20 cellular contexts compared by ENCODE assay signal in genomic region chrX:2474280-2474962, GRCh38.
"Had no signal": no experiment of that assay in that cellular context is flagged by ENCODE, and none has a peak within 500 bp of the region (broad histone marks: within the 10 kb centered on the region; RNA-seq: fewer than 3 reads in every experiment).

No MANE protein-coding gene starts in this region.

- H3K4me1 ChIP-seq: sigmoid colon, tibial artery, uterus had no signal

- ATAC-seq: activated CD8-positive, alpha-beta T cell treated with anti-CD3 and anti-CD28 coated beads, Interleukin-2, amount 10 ng/mL, durations not matched to agents 7 days and 5 days; activated naive CD4-positive, alpha-beta T cell treated with anti-CD3 and anti-CD28 coated beads, Interleukin-2, amount 50 U/mL, for 72 hours; left cardiac atrium; stimulated activated effector memory CD8-positive, alpha-beta T cell treated with anti-CD3 and anti-CD28 coated beads, Interleukin-12 subunit alpha, Interleukin-12 subunit beta, amount 100 ng/mL, for 72 hours had no signal

- H3K9me3 ChIP-seq: ovary, sigmoid colon, tibial artery, uterus had no signal

- H3K4me3 ChIP-seq: cardiac muscle cell, coronary artery, lung, ovary, sigmoid colon, tibial artery, uterus had no signal

- DNase-seq: activated CD4-positive, alpha-beta T cell treated with anti-CD3 and anti-CD28 coated beads, Interleukin-2, amount 10 ng/mL, durations not matched to agents 24 days and 14 days; activated CD4-positive, CD25-positive, alpha-beta regulatory T cell; activated CD8-positive, alpha-beta memory T cell treated with anti-CD3 and anti-CD28 coated beads, Interleukin-2, amount 50 U/mL, for 4 hours; activated CD8-positive, alpha-beta T cell treated with anti-CD3 and anti-CD28 coated beads, Interleukin-2, amount 10 ng/mL, durations not matched to agents 7 days and 5 days; activated effector memory CD4-positive, alpha-beta T cell treated with anti-CD3 and anti-CD28 coated beads, Interleukin-2, amount 50 U/mL, for 16 hours; activated T-cell treated with anti-CD3 and anti-CD28 coated beads, Interleukin-2, amount 50 U/mL, for 48 hours; effector CD4-positive, alpha-beta T cell; foreskin fibroblast; glutamatergic neuron; left cardiac atrium; ovary; sigmoid colon; tibial artery; uterus had no signal

- H3K36me3 Mint-ChIP-seq: stimulated activated effector memory CD8-positive, alpha-beta T cell treated with anti-CD3 and anti-CD28 coated beads, Interleukin-12 subunit alpha, Interleukin-12 subunit beta, amount 100 ng/mL, for 72 hours had no signal

- H3K9me3 Mint-ChIP-seq: stimulated activated effector memory CD8-positive, alpha-beta T cell treated with anti-CD3 and anti-CD28 coated beads, Interleukin-12 subunit alpha, Interleukin-12 subunit beta, amount 100 ng/mL, for 72 hours had no signal

- H3K4me3 Mint-ChIP-seq: activated CD4-positive, alpha-beta T cell treated with anti-CD3 and anti-CD28 coated beads, Interleukin-2, amount 10 ng/mL, durations not matched to agents 24 days and 14 days; activated CD8-positive, alpha-beta T cell treated with anti-CD3 and anti-CD28 coated beads, Interleukin-2, amount 10 ng/mL, durations not matched to agents 7 days and 5 days; neural crest cell; stimulated activated effector memory CD8-positive, alpha-beta T cell treated with anti-CD3 and anti-CD28 coated beads, Interleukin-12 subunit alpha, Interleukin-12 subunit beta, amount 100 ng/mL, for 72 hours had no signal

- H3K4me1 Mint-ChIP-seq: neural crest cell had no signal

- H3K27ac Mint-ChIP-seq: activated CD4-positive, alpha-beta T cell treated with anti-CD3 and anti-CD28 coated beads, Interleukin-2, amount 10 ng/mL, durations not matched to agents 24 days and 14 days; activated CD8-positive, alpha-beta T cell treated with anti-CD3 and anti-CD28 coated beads, Interleukin-2, amount 10 ng/mL, durations not matched to agents 7 days and 5 days; activated naive CD4-positive, alpha-beta T cell treated with anti-CD3 and anti-CD28 coated beads, Interleukin-2, amount 50 U/mL, for 72 hours; stimulated activated effector memory CD8-positive, alpha-beta T cell treated with anti-CD3 and anti-CD28 coated beads, Interleukin-12 subunit alpha, Interleukin-12 subunit beta, amount 100 ng/mL, for 72 hours had no signal

- H3K27me3 Mint-ChIP-seq: activated CD4-positive, alpha-beta T cell treated with anti-CD3 and anti-CD28 coated beads, Interleukin-2, amount 10 ng/mL, durations not matched to agents 24 days and 14 days had no signal

- H3K36me3 ChIP-seq: cardiac muscle cell, ovary, sigmoid colon, uterus had no signal

- H3K27ac ChIP-seq: cardiac muscle cell, coronary artery, ovary, sigmoid colon, tibial artery, uterus had no signal

- H3K27me3 ChIP-seq: cardiac muscle cell, ovary, sigmoid colon, tibial artery, uterus had no signal
